Comparison of ENCODE assay signal across 34 cellular contexts in genomic region chr12:65408448-65408847, GRCh38.
"Had no signal": no experiment of that assay in that cellular context is flagged by ENCODE, and none has a peak within 500 bp of the region (broad histone marks: within the 10 kb centered on the region; RNA-seq: fewer than 3 reads in every experiment).

No MANE protein-coding gene starts in this region.

- H3K4me3 ChIP-seq: MG63, PC-9, SJCRH30, SK-N-MC had no signal

- H3K27me3 ChIP-seq: MG63, SJCRH30 had no signal

- H2AFZ ChIP-seq: PC-9 had no signal

- ATAC-seq: Panc1, Right ventricle myocardium inferior, SK-N-SH treated with all-trans-retinoic acid at 6 μM for 48 hours had no signal

- DNase-seq: Kasumi-1, MG63, NCI-H1048, NCI-H1092 treated with DMSO at 0.1 percent for 48 hours, NCI-H1105 treated with DMSO at 0.1 percent for 48 hours, NCI-H1417, NCI-H1436, NCI-H146, NCI-H1694, NCI-H187, NCI-H1930, NCI-H2029 treated with DMSO at 0.1 percent for 48 hours, NCI-H2081 treated with DMSO at 0.1 percent for 48 hours, NCI-H2107, NCI-H2171, NCI-H226, NCI-H446 treated with DMSO at 0.1 percent for 48 hours, NCI-H510A, NCI-H524, NCI-H526, NCI-H69, NCI-H748 treated with DMSO at 0.1 percent for 48 hours, NCI-H82, PC-9, SHP77, SIG-M5, SJCRH30, SW 1271, T-helper 1 cell had no signal

- H3K4me2 ChIP-seq: PC-9 had no signal

- H3K36me3 ChIP-seq: MG63, SJCRH30 had no signal

- H3K4me1 ChIP-seq: SJCRH30 had no signal

- H3K27ac ChIP-seq: PC-9, RWPE1, SJCRH30, SK-N-MC had no signal
